ENCODE assay signal across 15 cellular contexts in genomic region chr11:119892311-119892808, GRCh38.
DNase-seq lines count a peak whose midpoint lies in the region; ATAC-seq and TF ChIP-seq lines count a peak whose summit lies in the region.
"Had no signal": no experiment of that assay in that cellular context is flagged by ENCODE, and none has a peak within 500 bp of the region (broad histone marks: within the 10 kb centered on the region; RNA-seq: fewer than 3 reads in every experiment).

No MANE protein-coding gene starts in this region.

- H3K27ac ChIP-seq in dorsolateral prefrontal cortex (peak overlapping the region in 58 of 59 donors; percentile 51 to 99 (median 94)), layer of hippocampus (ENCODE audit: low read depth, low read length) (peak overlapping the region; percentile 94), temporal lobe (ENCODE audit: low read depth, low read length) (peak overlapping the region; percentile 94)
- H3K27ac ChIP-seq: SJSA1 had no signal

- peak; percentile 77 for DNase-seq in Right ventricle myocardium inferior (ENCODE audit: missing footprints)
- no peak for DNase-seq in cardiac septum (ENCODE audit: low spot score)
- peak in 7 of 10 donors; percentile 47 to 87 (median 75) for DNase-seq in dorsolateral prefrontal cortex
- DNase-seq in activated effector memory CD4-positive, alpha-beta T cell treated with anti-CD3 and anti-CD28 coated beads, Interleukin-2, amount 50 U/mL, for 16 hours = no peak
- no peak for DNase-seq in SHP77 (lab: John Stamatoyannopoulos, UW)
- no peak for DNase-seq in UCSD-AML1 (lab: John Stamatoyannopoulos, UW; ENCODE audit: unreplicated experiment)
- DNase-seq: activated CD4-positive, alpha-beta T cell treated with anti-CD3 and anti-CD28 coated beads for 36 hours; activated effector memory CD4-positive, alpha-beta T cell treated with Interleukin-2 at 50 U/mL for 16 hours; effector memory CD4-positive, alpha-beta T cell; NCI-H446 treated with DMSO at 0.1 percent for 48 hours; stimulated activated naive B cell treated with anti-CD40 and anti-IgM and Interleukin-4, amounts not matched to agents 10 μg/mL and 1 μg/mL and 100 μg/mL, for 72 hours had no signal

- peak in 1 of 56 donors; percentile 4 for TF ChIP-seq CTCF in dorsolateral prefrontal cortex (IDR thresholded peaks at IDR 0.05 in 54 of 56, conservative IDR thresholded peaks at IDR 0.05 in 2 of 56; ENCODE audit: low read depth in 1 of 56, partially characterized antibody in 56 of 56)

- intact Hi-C loops in Right ventricle myocardium inferior (cut with DNase I) (loop anchor here (2.0 kb wide), 2 partner anchors 48 to 114 kb away; no protein-coding TSS in a partner anchor), cardiac septum (cut with DNase I) (no loop called here), dorsolateral prefrontal cortex (cut with DNase I) (loop anchor here (5.0 to 10.0 kb wide), 3 partner anchors 212 to 215 kb away; no protein-coding TSS in a partner anchor)

- peak overlapping the region in 7 of 59 donors; percentile 5 to 63 (median 22) for H3K4me3 ChIP-seq in dorsolateral prefrontal cortex
- H3K4me3 ChIP-seq: adrenal gland, SJSA1 had no signal

- H3K27me3 ChIP-seq in dorsolateral prefrontal cortex (peaks cover 0 to 7% (median 0%) of the 10 kb centered on the region in 45 donors), layer of hippocampus (ENCODE audit: control insufficient read depth, insufficient read depth, low read length) (no peaks in the 10 kb centered on the region)
- H3K27me3 ChIP-seq: adrenal gland, SJSA1 had no signal

- ATAC-seq in Right ventricle myocardium inferior = peak; percentile 75
- ATAC-seq: activated CD4-positive, alpha-beta T cell treated with anti-CD3 and anti-CD28 coated beads for 36 hours; stimulated activated naive B cell treated with anti-CD40 and anti-IgM and Interleukin-4, amounts not matched to agents 10 μg/mL and 1 μg/mL and 100 μg/mL, for 72 hours had no signal

Comparison
In these comparisons a context has a peak if more than half of its experiments do, and no peak if none do; other contexts are left out.
1. DNase-seq: peak in Right ventricle myocardium inferior (single experiment) and dorsolateral prefrontal cortex (7 of 10); none in cardiac septum (single experiment), activated effector memory CD4-positive, alpha-beta T cell treated with anti-CD3 and anti-CD28 coated beads, Interleukin-2, amount 50 U/mL, for 16 hours (single experiment), SHP77 (0 of 2) and UCSD-AML1 (single experiment).
2. Peak in every context shown above with its lines, with median percentiles within 50 percentile points of each other: H3K27ac ChIP-seq.